ENCODE assay signal across 12 cellular contexts in genomic region chr15:89121414-89121813, GRCh38. TPM values are rescaled to one million over a fixed set of nuclear protein-coding genes. Genes with fewer than 3 reads are reported as not detected.
DNase-seq lines count a peak whose midpoint lies in the region; TF ChIP-seq lines count a peak whose summit lies in the region.
"Had no signal": no experiment of that assay in that cellular context is flagged by ENCODE, and none has a peak within 500 bp of the region (broad histone marks: within the 10 kb centered on the region; RNA-seq: fewer than 3 reads in every experiment).

No MANE protein-coding gene starts in this region.

- peaks cover 0 to 12% (median 0%) of the 10 kb centered on the region in 4 donors for H3K36me3 ChIP-seq in transverse colon

- H3K4me1 ChIP-seq in transverse colon = peaks cover 24 to 63% (median 49%) of the 10 kb centered on the region in 4 donors
- H3K4me1 ChIP-seq: testis had no signal

- peak overlapping the region; percentile 74 to 87 (median 84) for H3K27ac ChIP-seq in transverse colon
- H3K27ac ChIP-seq: testis had no signal

- TF ChIP-seq CTCF in transverse colon (IDR thresholded peaks at IDR 0.05) = no peak

- no peaks in the 10 kb centered on the region for H3K27me3 ChIP-seq in transverse colon
- H3K27me3 ChIP-seq: testis had no signal

- intact Hi-C loops in transverse colon (cut with DNase I; ENCODE audit: low total_unique reads) = no loop called here

- peak; percentile 26 to 79 for DNase-seq in NCI-H2081 (lab: John Stamatoyannopoulos, UW)
- DNase-seq in NCI-H2081 treated with DMSO at 0.1 percent for 48 hours (lab: John Stamatoyannopoulos, UW) = no peak
- peak; percentile 75 for DNase-seq in SHP77 treated with DMSO at 0.1 percent for 48 hours (lab: John Stamatoyannopoulos, UW)
- DNase-seq in kidney tubule cell (ENCODE audit: low spot score) = peak; percentile 8
- DNase-seq in transverse colon = peak; percentile 72
- no peak for DNase-seq in COLO829 (ENCODE audit: low spot score)
- DNase-seq in retina = no peak
- no peak for DNase-seq in cerebellum (ENCODE audit: low spot score)
- DNase-seq: activated CD4-positive, CD25-positive, alpha-beta regulatory T cell; activated naive CD4-positive, alpha-beta T cell treated with anti-CD3 and anti-CD28 coated beads for 36 hours; stimulated activated CD4-positive, alpha-beta T cell treated with anti-CD3 and anti-CD28 coated beads, Interleukin-2, amount 100 ng/mL, for 24 hours; testis had no signal

- peak; percentile 19 for TF ChIP-seq POLR2A in transverse colon (IDR thresholded peaks at IDR 0.05)

- no peaks in the 10 kb centered on the region for H3K9me3 ChIP-seq in transverse colon
- H3K9me3 ChIP-seq: testis had no signal

- in situ Hi-C loops in transverse colon (cut with MboI; ENCODE audit: low pct_ligation_motif_present in 1 of 4, low pct_unique_long_range_greater_than_20kb in 1 of 4, low sequenced_read_pairs in 3 of 4) = loop anchor here in 1 of 4 donors (10.0 kb wide), 1 partner anchor 67 kb away; no protein-coding TSS in a partner anchor

- TF ChIP-seq EP300 in transverse colon (IDR thresholded peaks at IDR 0.05; ENCODE audit: low read depth) = no peak

- H3K4me3 ChIP-seq in transverse colon = no peak overlapping the region
- H3K4me3 ChIP-seq: testis had no signal

- 38 to 40% methylated on average over 3 of the region's 3 CpGs for WGBS in transverse colon (ENCODE audit: low coverage in 1 of 2), 2 donors

RNA-seq across cellular contexts. Expression of gene ABHD2, which starts 33.2 kb away (rescaled TPM):
- total RNA-seq in transverse colon (10 to 100 TPM; 37.8 to 81.5 (median 58.3) TPM), cerebellum (67.1 TPM)

Comparison
In these comparisons a context has a peak if more than half of its experiments do, and no peak if none do; other contexts are left out.
1. DNase-seq: peak in NCI-H2081 (2 of 2), SHP77 treated with DMSO at 0.1 percent for 48 hours (single experiment), kidney tubule cell (single experiment) and transverse colon (single experiment); none in NCI-H2081 treated with DMSO at 0.1 percent for 48 hours (single experiment), COLO829 (single experiment), retina (single experiment) and cerebellum (single experiment).